In the genomic region with DNA sequence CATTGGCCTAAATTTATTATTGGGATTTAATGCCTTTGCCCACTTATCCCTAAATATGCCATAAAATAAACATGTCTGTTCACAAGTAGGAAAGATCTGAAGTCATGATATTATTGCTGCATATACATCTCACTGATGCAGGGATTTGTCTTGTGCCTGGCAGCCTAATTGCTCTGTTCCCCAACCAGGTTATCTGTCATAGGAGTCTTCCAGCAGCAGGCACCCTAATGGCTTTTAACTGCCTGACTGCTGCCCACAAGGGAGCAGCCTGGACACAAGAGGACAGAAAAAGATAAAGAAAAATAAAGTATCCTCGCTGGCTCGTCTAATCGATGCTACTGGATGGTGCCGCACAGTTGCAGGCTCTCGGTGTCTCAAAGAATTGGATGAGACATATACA, we compare ENCODE assay signal across 16 cellular contexts.
DNase-seq lines count a peak whose midpoint lies in the region; ATAC-seq and TF ChIP-seq lines count a peak whose summit lies in the region.
"Had no signal": no experiment of that assay in that cellular context is flagged by ENCODE, and none has a peak within 500 bp of the region (broad histone marks: within the 10 kb centered on the region; RNA-seq: fewer than 3 reads in every experiment).

No MANE protein-coding gene starts in this region.

- DNase-seq in SK-N-DZ (ENCODE audit: low spot score) (peak; percentile 71), spleen (peak; percentile 35), NCI-H2227 (lab: John Stamatoyannopoulos, UW; ENCODE audit: unreplicated experiment) (no peak)
- DNase-seq: 8988T; ACHN; Caco-2; Calu3; CD4-positive, alpha-beta T cell; CD8-positive, alpha-beta T cell; DMS79 treated with DMSO at 0.1 percent for 48 hours; GF-D8 had no signal

- H3K27ac ChIP-seq in spleen: no peak overlapping the region
- H3K27ac ChIP-seq: BLaER1 treated with 17β-estradiol and CSF1 and Interleukin-3, amounts not matched to agents 10 nM and 100 nM; C4-2B had no signal

- H3K9me3 ChIP-seq in spleen: no peaks in the 10 kb centered on the region
- H3K9me3 ChIP-seq: BLaER1 treated with 17β-estradiol and CSF1 and Interleukin-3, amounts not matched to agents 10 nM and 100 nM; Caco-2 had no signal

- H3K36me3 ChIP-seq in spleen: no peaks in the 10 kb centered on the region
- H3K36me3 ChIP-seq: BLaER1 treated with 17β-estradiol and CSF1 and Interleukin-3, amounts not matched to agents 10 nM and 100 nM had no signal

- intact Hi-C loops in spleen (cut with DNase I; ENCODE audit: low total_unique reads): no loop called here

- no peaks in the 10 kb centered on the region for H3K27me3 ChIP-seq in spleen (replicated peaks in 1 of 7)
- H3K27me3 ChIP-seq: BLaER1 treated with 17β-estradiol and CSF1 and Interleukin-3, amounts not matched to agents 10 nM and 100 nM had no signal

- TF ChIP-seq CTCF in spleen (IDR thresholded peaks at IDR 0.05 in 8 of 11, conservative IDR thresholded peaks at IDR 0.05 in 3 of 11): no peak

- TF ChIP-seq POLR2A in spleen (IDR thresholded peaks at IDR 0.05): no peak

- peak; percentile 28; the same call in 1 of the 3 replicates for ATAC-seq in SK-N-SH treated with all-trans-retinoic acid at 6 μM for 48 hours
- ATAC-seq in HG02885 (IDR thresholded peaks at IDR 0.05; ENCODE audit: poor library complexity, unreplicated experiment): no peak
- ATAC-seq in GM19351 (IDR thresholded peaks at IDR 0.05; ENCODE audit: unreplicated experiment): no peak
- ATAC-seq: CD8-positive, alpha-beta T cell had no signal

- H3K4me1 ChIP-seq in spleen: no peaks in the 10 kb centered on the region
- H3K4me1 ChIP-seq: BLaER1 treated with 17β-estradiol and CSF1 and Interleukin-3, amounts not matched to agents 10 nM and 100 nM; Caco-2 had no signal

- no peak overlapping the region for H3K4me3 ChIP-seq in spleen
- H3K4me3 ChIP-seq: BLaER1 treated with 17β-estradiol and CSF1 and Interleukin-3, amounts not matched to agents 10 nM and 100 nM had no signal

- WGBS in spleen, 5 donors: 78 to 89% (median 81%) methylated on average over 5 of the region's 5 CpGs

TF ChIP-seq in SK-N-SH treated with all-trans-retinoic acid at 6 μM for 48 hours, 23 proteins besides CTCF, POLR2A, EP300 and RAD21:
- peak; percentile 49; the same call in 1 of the 2 replicates for TF ChIP-seq TCF4 (CRISPR knock-in tag; IDR thresholded peaks at IDR 0.05; ENCODE audit: borderline replicate concordance)
- no peak for TF ChIP-seq ZFP3 (CRISPR knock-in tag; IDR thresholded peaks at IDR 0.05)
